Comparison of ENCODE assay signal across 9 cellular contexts in genomic region chr4:38601244-38601915, GRCh38.
A peak's percentile ranks its signal among the peaks of the same experiment; 100 is the strongest.
DNase-seq lines count a peak whose midpoint lies in the region; ATAC-seq and TF ChIP-seq lines count a peak whose summit lies in the region.
"Had no signal": no experiment of that assay in that cellular context is flagged by ENCODE, and none has a peak within 500 bp of the region (broad histone marks: within the 10 kb centered on the region; RNA-seq: fewer than 3 reads in every experiment).

No MANE protein-coding gene starts in this region.

- H3K4me1 Mint-ChIP-seq in type B pancreatic cell (ENCODE audit: unreplicated experiment): peaks cover 18% of the 10 kb centered on the region

- no peaks in the 10 kb centered on the region for H3K9me3 ChIP-seq in Peyer's patch

- H3K27ac ChIP-seq in Peyer's patch: no peak overlapping the region

- H3K9me3 Mint-ChIP-seq in type B pancreatic cell: no peaks in the 10 kb centered on the region
- H3K9me3 Mint-ChIP-seq: stimulated activated naive CD8-positive, alpha-beta T cell treated with anti-CD3 and anti-CD28 coated beads, Interleukin-15, Interleukin-2, amounts not matched to agents 100 ng/mL and 50 ng/mL, for 24 hours had no signal

- no peaks in the 10 kb centered on the region for H3K27me3 Mint-ChIP-seq in type B pancreatic cell
- H3K27me3 Mint-ChIP-seq: brain; stimulated activated naive CD8-positive, alpha-beta T cell treated with anti-CD3 and anti-CD28 coated beads, Interleukin-15, Interleukin-2, amounts not matched to agents 100 ng/mL and 50 ng/mL, for 24 hours had no signal

- ATAC-seq in esophagus mucosa: peak; percentile 22

- DNase-seq in HPDE6-E6E7 (ENCODE audit: extremely low spot score) (peak; percentile 21), NCI-H748 (lab: John Stamatoyannopoulos, UW; ENCODE audit: unreplicated experiment) (peak; percentile 92), pulmonary artery endothelial cell (ENCODE audit: low read depth, low spot score) (peak; percentile 10), type B pancreatic cell (ENCODE audit: extremely low spot score, unreplicated experiment) (no peak), posterior vena cava (ENCODE audit: low spot score) (no peak), Peyer's patch (no peak)

- no peak overlapping the region for H3K4me3 Mint-ChIP-seq in type B pancreatic cell
- H3K4me3 Mint-ChIP-seq: brain; stimulated activated naive CD8-positive, alpha-beta T cell treated with anti-CD3 and anti-CD28 coated beads, Interleukin-15, Interleukin-2, amounts not matched to agents 100 ng/mL and 50 ng/mL, for 24 hours had no signal

- H3K4me1 ChIP-seq in Peyer's patch: peaks cover 0 to 10% (median 0%) of the 10 kb centered on the region in 4 donors

- TF ChIP-seq POLR2A in Peyer's patch (IDR thresholded peaks at IDR 0.05): no peak

- H3K27ac Mint-ChIP-seq in type B pancreatic cell: no peak overlapping the region
- H3K27ac Mint-ChIP-seq: stimulated activated naive CD8-positive, alpha-beta T cell treated with anti-CD3 and anti-CD28 coated beads, Interleukin-15, Interleukin-2, amounts not matched to agents 100 ng/mL and 50 ng/mL, for 24 hours had no signal

- H3K27me3 ChIP-seq in Peyer's patch: no peaks in the 10 kb centered on the region

- no peaks in the 10 kb centered on the region for H3K36me3 ChIP-seq in Peyer's patch

- TF ChIP-seq CTCF in type B pancreatic cell (conservative IDR thresholded peaks at IDR 0.05) (no peak), Peyer's patch (IDR thresholded peaks at IDR 0.05) (no peak)

- H3K4me3 ChIP-seq in Peyer's patch: no peak overlapping the region

- no peaks in the 10 kb centered on the region for H3K36me3 Mint-ChIP-seq in type B pancreatic cell

- intact Hi-C loops in posterior vena cava (cut with DNase I): no loop called here

Comparison
In these comparisons a context has a peak if more than half of its experiments do, and no peak if none do; other contexts are left out.
1. DNase-seq: peak in HPDE6-E6E7 (single experiment), NCI-H748 (single experiment) and pulmonary artery endothelial cell (single experiment); none in type B pancreatic cell (single experiment), posterior vena cava (single experiment) and Peyer's patch (0 of 3).